8 cellular contexts compared by ENCODE assay signal in the genomic region with DNA sequence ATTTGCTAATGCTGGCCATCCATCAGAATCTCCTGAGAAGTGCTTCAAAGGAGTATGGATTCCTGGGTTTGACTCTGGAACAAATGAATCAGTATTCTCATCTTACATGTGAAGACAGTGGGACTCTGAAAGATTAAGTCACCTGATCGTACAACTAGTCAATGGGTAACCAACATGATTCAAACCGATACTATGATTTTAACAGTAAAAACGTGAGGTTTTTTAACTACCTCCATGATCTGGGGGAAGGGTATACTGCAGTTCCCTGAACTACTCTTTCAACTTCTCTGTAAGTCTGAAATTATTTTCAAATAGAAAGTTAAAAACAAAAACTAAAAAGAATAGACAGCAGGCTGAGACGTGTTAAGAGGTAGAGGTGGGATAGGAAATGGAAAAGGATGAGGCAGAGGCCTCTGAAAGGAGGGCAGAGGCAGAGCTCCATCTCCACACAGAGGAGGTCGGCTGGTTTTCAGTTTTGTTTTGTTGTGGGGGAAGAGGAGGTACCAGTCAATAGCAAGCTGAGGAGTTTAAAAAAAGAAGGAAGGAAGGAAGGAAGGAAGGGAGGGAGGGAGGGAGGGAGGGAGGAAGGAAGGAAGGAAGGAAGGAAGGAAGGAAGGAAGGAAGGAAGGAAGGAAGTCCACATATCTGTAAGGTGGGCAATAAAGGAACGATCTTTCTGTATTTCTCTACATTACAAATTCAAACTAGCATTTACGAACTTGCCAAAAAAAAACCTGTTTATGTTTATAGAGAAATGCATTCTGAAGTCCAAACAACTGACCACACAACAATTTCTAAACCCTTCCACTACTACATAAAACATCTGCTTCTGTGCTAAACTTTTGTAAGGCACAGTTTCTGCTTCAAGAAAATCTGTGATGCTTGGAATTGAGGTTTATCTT.
A peak's percentile ranks its signal among the peaks of the same experiment; 100 is the strongest.
DNase-seq lines count a peak whose midpoint lies in the region; ATAC-seq and TF ChIP-seq lines count a peak whose summit lies in the region.

No MANE protein-coding gene starts in this region.

- H4K20me1 ChIP-seq in DND-41 (ENCODE audit: insufficient read depth, low read length) = peaks cover 3% of the 10 kb centered on the region; the same call in 1 of the 2 replicates

- no peaks in the 10 kb centered on the region; the same call in 1 of the 2 replicates for H3K4me1 ChIP-seq in DND-41 (ENCODE audit: insufficient read depth, low read length)

- no peaks in the 10 kb centered on the region for H3K9me3 ChIP-seq in DND-41 (ENCODE audit: insufficient read depth, low read length, severe bottlenecking)

- CTCF ChIA-PET in HEK293T (lab: Yijun Ruan, JAX) = interaction anchor here (0.9 kb wide), 1 partner anchor 86 kb away, joined by 3 read pairs; no protein-coding TSS in a partner anchor

- ATAC-seq in DND-41 (ENCODE audit: insufficient read depth, low read depth) = peak; percentile 53; the same call in 1 of the 3 replicates
- ATAC-seq in HG03520 (IDR thresholded peaks at IDR 0.05; ENCODE audit: unreplicated experiment) = peak; percentile 72

- peaks cover 10% of the 10 kb centered on the region for H3K4me1 Mint-ChIP-seq in chondrocyte (ENCODE audit: low read depth)

- no peaks in the 10 kb centered on the region for H3K79me2 ChIP-seq in DND-41 (ENCODE audit: insufficient read depth, low read length)

- no peaks in the 10 kb centered on the region for H3K27me3 Mint-ChIP-seq in chondrocyte (ENCODE audit: low read depth)

- H3K4me3 Mint-ChIP-seq in chondrocyte (ENCODE audit: unreplicated experiment) = no peak overlapping the region

- H3K4me2 ChIP-seq in DND-41 (ENCODE audit: insufficient read depth, low read length) = no peak overlapping the region

- H3K27me3 ChIP-seq in DND-41 (ENCODE audit: insufficient read depth, low read length, poor library complexity) = no peaks in the 10 kb centered on the region

- TF ChIP-seq CTCF in DND-41 (IDR thresholded peaks at IDR 0.05; ENCODE audit: borderline replicate concordance, extremely low read depth, low read length, poor library complexity, severe bottlenecking) (no peak), GM20000 (IDR thresholded peaks at IDR 0.05; ENCODE audit: extremely low read depth, missing control alignments) (no peak), fibroblast of villous mesenchyme (IDR thresholded peaks at IDR 0.05; ENCODE audit: insufficient read depth, low read depth, low read length) (no peak), chondrocyte (IDR thresholded peaks at IDR 0.05) (no peak)

- no peaks in the 10 kb centered on the region for H3K36me3 ChIP-seq in DND-41 (ENCODE audit: insufficient read depth, low read length)

- H3K9ac ChIP-seq in DND-41 (ENCODE audit: low read depth, low read length) = no peak overlapping the region

- H3K4me3 ChIP-seq in DND-41 (ENCODE audit: low read depth in 1 of 2, low read length in 2 of 2) (no peak overlapping the region), fibroblast of villous mesenchyme (ENCODE audit: low read depth, low read length) (no peak overlapping the region)

- H2AFZ ChIP-seq in DND-41 (ENCODE audit: low read depth, low read length) = no peak overlapping the region

- H3K27ac Mint-ChIP-seq in chondrocyte (ENCODE audit: unreplicated experiment) = no peak overlapping the region

- H3K36me3 Mint-ChIP-seq in chondrocyte (ENCODE audit: low read depth) = no peaks in the 10 kb centered on the region

- DNase-seq in DND-41 = peak; percentile 11
- DNase-seq in GM20000 (ENCODE audit: low spot score) = peak; percentile 62
- DNase-seq in fibroblast of villous mesenchyme (ENCODE audit: low read depth) = peak; percentile 59
- no peak for DNase-seq in chondrocyte (ENCODE audit: low spot score)
- no peak for DNase-seq in HEK293T (ENCODE audit: extremely low spot score)
- no peak for DNase-seq in GOT3 (lab: John Stamatoyannopoulos, UW)
- DNase-seq in NCI-H2107 treated with DMSO at 0.1 percent for 48 hours (lab: John Stamatoyannopoulos, UW; ENCODE audit: unreplicated experiment) = no peak

- no peaks in the 10 kb centered on the region for H3K9me3 Mint-ChIP-seq in chondrocyte (ENCODE audit: low read depth)

- POLR2A ChIA-PET in HEK293T (lab: Yijun Ruan, JAX) = no interaction called here

- H3K27ac ChIP-seq in DND-41 (ENCODE audit: low read length) = no peak overlapping the region

TF ChIP-seq in HEK293T, 16 proteins besides CTCF, POLR2A, EP300 and RAD21:
- no peak for TF ChIP-seq L3MBTL2 (conservative IDR thresholded peaks at IDR 0.05)
- no peak for TF ChIP-seq CTBP1 (IDR thresholded peaks at IDR 0.05; ENCODE audit: borderline replicate concordance)
- no peak for TF ChIP-seq ARNT (IDR thresholded peaks at IDR 0.05)

Comparison
In these comparisons a context has a peak if more than half of its experiments do, and no peak if none do; other contexts are left out.
1. DNase-seq: peak in DND-41 (single experiment), GM20000 (single experiment) and fibroblast of villous mesenchyme (single experiment); none in chondrocyte (single experiment), HEK293T (single experiment), GOT3 (single experiment) and NCI-H2107 treated with DMSO at 0.1 percent for 48 hours (single experiment).